Comparison of ENCODE assay signal across 13 cellular contexts in the genomic region with DNA sequence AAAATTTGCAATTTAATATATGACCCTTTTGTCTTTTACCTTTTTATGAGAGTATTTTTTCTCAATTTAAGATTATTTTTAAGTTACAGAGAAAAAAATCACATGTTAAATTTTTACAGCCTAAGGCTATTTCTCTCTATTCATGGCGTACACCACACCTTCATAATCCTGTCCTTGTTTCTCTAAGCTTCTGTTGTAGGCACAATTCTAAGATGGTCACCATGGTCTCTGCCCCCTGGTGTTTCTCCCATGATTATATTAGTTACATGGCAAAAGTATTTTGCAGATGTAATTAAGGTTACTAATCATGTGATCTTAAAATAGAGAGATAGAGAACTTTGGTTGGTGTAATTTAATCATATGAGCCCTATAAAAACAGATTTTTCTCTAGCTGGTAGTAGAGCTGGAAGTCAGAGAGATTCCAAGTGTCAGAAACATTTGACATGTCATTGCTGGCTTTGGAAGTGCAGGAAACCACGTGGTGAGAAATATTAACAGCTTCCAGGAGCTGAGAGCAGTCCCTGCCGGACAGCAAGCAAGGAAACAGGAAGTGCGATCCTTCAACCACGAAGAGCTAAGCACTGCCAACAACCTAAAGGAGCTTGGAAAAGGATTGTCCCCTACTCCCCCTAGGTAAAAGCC.
DNase-seq lines count a peak whose midpoint lies in the region; ATAC-seq and TF ChIP-seq lines count a peak whose summit lies in the region.
"Had no signal": no experiment of that assay in that cellular context is flagged by ENCODE, and none has a peak within 500 bp of the region (broad histone marks: within the 10 kb centered on the region; RNA-seq: fewer than 3 reads in every experiment).

No MANE protein-coding gene starts in this region.

- no peaks in the 10 kb centered on the region for H3K27me3 ChIP-seq in thoracic aorta (replicated peaks; ENCODE audit: insufficient read depth)
- H3K27me3 ChIP-seq: tibial artery had no signal

- intact Hi-C loops in CD14-positive monocyte (cut with micrococcal nuclease), result no loop called here

- TF ChIP-seq CTCF in thoracic aorta (IDR thresholded peaks at IDR 0.05), result no peak
- no peak for TF ChIP-seq CTCF in CD14-positive monocyte (IDR thresholded peaks at IDR 0.05)

- DNase-seq in NCI-H82 (lab: John Stamatoyannopoulos, UW) (peak; percentile 17), NCI-H82 treated with DMSO at 0.1 percent for 48 hours (lab: John Stamatoyannopoulos, UW; ENCODE audit: unreplicated experiment) (no peak), SK-N-MC (ENCODE audit: low read depth, low spot score) (no peak), glomerular visceral epithelial cell (ENCODE audit: extremely low spot score) (peak; percentile 55), thoracic aorta (ENCODE audit: low spot score) (no peak), islet precursor cell (no peak), CD14-positive monocyte (ENCODE audit: low spot score) (no peak), NCI-H2227 treated with DMSO at 0.1 percent for 48 hours (lab: John Stamatoyannopoulos, UW) (no peak)
- DNase-seq: activated naive CD4-positive, alpha-beta T cell treated with anti-CD3 and anti-CD28 coated beads, Interleukin-2, amount 10 ng/mL, durations not matched to agents 7 days and 5 days; natural killer cell; NCI-H2081 treated with DMSO at 0.1 percent for 48 hours; stimulated activated CD4-positive, alpha-beta T cell treated with anti-CD3 and anti-CD28 coated beads, Interleukin-4, amount 100 ng/mL, for 1 hour; tibial artery had no signal

- no peaks in the 10 kb centered on the region for H3K4me1 Mint-ChIP-seq in CD14-positive monocyte
- H3K4me1 Mint-ChIP-seq: activated naive CD4-positive, alpha-beta T cell treated with anti-CD3 and anti-CD28 coated beads, Interleukin-2, amount 10 ng/mL, durations not matched to agents 7 days and 5 days; natural killer cell had no signal

- H3K27ac ChIP-seq in SK-N-MC, result peak overlapping the region; percentile 1; the same call in 1 of the 2 replicates
- H3K27ac ChIP-seq in thoracic aorta, result no peak overlapping the region
- H3K27ac ChIP-seq: tibial artery had no signal

- no peak overlapping the region for H3K27ac Mint-ChIP-seq in CD14-positive monocyte
- H3K27ac Mint-ChIP-seq: activated naive CD4-positive, alpha-beta T cell treated with anti-CD3 and anti-CD28 coated beads, Interleukin-2, amount 10 ng/mL, durations not matched to agents 7 days and 5 days; natural killer cell had no signal

- H3K9me3 Mint-ChIP-seq in CD14-positive monocyte, result peaks cover 9 to 22% (median 19%) of the 10 kb centered on the region in 7 donors
- H3K9me3 Mint-ChIP-seq: activated naive CD4-positive, alpha-beta T cell treated with anti-CD3 and anti-CD28 coated beads, Interleukin-2, amount 10 ng/mL, durations not matched to agents 7 days and 5 days; natural killer cell had no signal

- no peak overlapping the region for H3K9ac ChIP-seq in SK-N-MC (ENCODE audit: insufficient read length)

- H3K36me3 ChIP-seq in SK-N-MC (ENCODE audit: insufficient read depth, low read length) (no peaks in the 10 kb centered on the region), thoracic aorta (no peaks in the 10 kb centered on the region)
- H3K36me3 ChIP-seq: tibial artery had no signal

- H3K36me3 Mint-ChIP-seq in CD14-positive monocyte, result no peaks in the 10 kb centered on the region
- H3K36me3 Mint-ChIP-seq: activated naive CD4-positive, alpha-beta T cell treated with anti-CD3 and anti-CD28 coated beads, Interleukin-2, amount 10 ng/mL, durations not matched to agents 7 days and 5 days; natural killer cell had no signal

- peaks cover 0 to 6% of the 10 kb centered on the region in 2 donors for H3K4me1 ChIP-seq in thoracic aorta (ENCODE audit: control insufficient read depth in 1 of 2, low read depth in 2 of 2)
- H3K4me1 ChIP-seq: tibial artery had no signal

- H3K4me3 Mint-ChIP-seq in CD14-positive monocyte, result no peak overlapping the region
- H3K4me3 Mint-ChIP-seq: activated naive CD4-positive, alpha-beta T cell treated with anti-CD3 and anti-CD28 coated beads, Interleukin-2, amount 10 ng/mL, durations not matched to agents 7 days and 5 days; natural killer cell had no signal

- no peak for ATAC-seq in thoracic aorta (ENCODE audit: insufficient number of reproducible peaks, low FRiP score, low read depth)
- ATAC-seq: natural killer cell had no signal

- H3K9me3 ChIP-seq in SK-N-MC (ENCODE audit: low read depth, low read length) (no peaks in the 10 kb centered on the region), thoracic aorta (no peaks in the 10 kb centered on the region)
- H3K9me3 ChIP-seq: tibial artery had no signal

- H3K4me3 ChIP-seq in SK-N-MC (no peak overlapping the region), thoracic aorta (peak overlapping the region; percentile 47)
- H3K4me3 ChIP-seq: tibial artery had no signal

- no peaks in the 10 kb centered on the region for H3K27me3 Mint-ChIP-seq in CD14-positive monocyte (ENCODE audit: low read depth in 3 of 3)

Comparison
In these comparisons a context has a peak if more than half of its experiments do, and no peak if none do; other contexts are left out.
1. DNase-seq: peak in NCI-H82 (single experiment) and glomerular visceral epithelial cell (single experiment); none in NCI-H82 treated with DMSO at 0.1 percent for 48 hours (single experiment), SK-N-MC (single experiment), thoracic aorta (single experiment), islet precursor cell (single experiment), CD14-positive monocyte (single experiment) and NCI-H2227 treated with DMSO at 0.1 percent for 48 hours (single experiment).